Comparison of ENCODE assay signal across 10 cellular contexts in genomic region chr16:75506567-75506966, GRCh38. TPM values are rescaled to one million over a fixed set of nuclear protein-coding genes. Genes with fewer than 3 reads are reported as not detected.
A peak's percentile ranks its signal among the peaks of the same experiment; 100 is the strongest.
DNase-seq lines count a peak whose midpoint lies in the region; ATAC-seq and TF ChIP-seq lines count a peak whose summit lies in the region.
"Had no signal": no experiment of that assay in that cellular context is flagged by ENCODE, and none has a peak within 500 bp of the region (broad histone marks: within the 10 kb centered on the region; RNA-seq: fewer than 3 reads in every experiment).

No MANE protein-coding gene starts in this region.

- no peaks in the 10 kb centered on the region for H3K36me3 Mint-ChIP-seq in dendritic cell treated with granulocyte-macrophage colony-stimulating factor and Interleukin-4, amounts not matched to agents 40 ng/mL and 50 ng/mL, for 4 days (ENCODE audit: low read depth)
- no peaks in the 10 kb centered on the region for H3K36me3 Mint-ChIP-seq in activated T-cell treated with anti-CD3 and anti-CD28 coated beads, Interleukin-2, amount 50 U/mL, for 4 hours (ENCODE audit: insufficient read depth)

- DNase-seq in AG10803 (ENCODE audit: low read depth): peak; percentile 91
- DNase-seq in NCI-H226: peak; percentile 78
- DNase-seq in medulla oblongata (ENCODE audit: extremely low spot score): peak; percentile 34
- DNase-seq in activated CD8-positive, alpha-beta memory T cell treated with anti-CD3 and anti-CD28 coated beads, Interleukin-2, amount 50 U/mL, for 48 hours: no peak
- no peak for DNase-seq in HK-2 (ENCODE audit: unreplicated experiment)
- DNase-seq in activated T-cell treated with anti-CD3 and anti-CD28 coated beads, Interleukin-2, amount 50 U/mL, for 4 hours: no peak
- DNase-seq in NCI-H1092 (lab: John Stamatoyannopoulos, UW): no peak
- DNase-seq: retina had no signal

- H3K9me3 Mint-ChIP-seq in dendritic cell treated with granulocyte-macrophage colony-stimulating factor and Interleukin-4, amounts not matched to agents 40 ng/mL and 50 ng/mL, for 4 days: no peaks in the 10 kb centered on the region
- H3K9me3 Mint-ChIP-seq in activated T-cell treated with anti-CD3 and anti-CD28 coated beads, Interleukin-2, amount 50 U/mL, for 4 hours: no peaks in the 10 kb centered on the region

- intact Hi-C loops in dendritic cell treated with granulocyte-macrophage colony-stimulating factor and Interleukin-4, amounts not matched to agents 40 ng/mL and 50 ng/mL, for 4 days (cut with micrococcal nuclease): no loop called here

- peak overlapping the region; percentile 71 for H3K27ac Mint-ChIP-seq in dendritic cell treated with granulocyte-macrophage colony-stimulating factor and Interleukin-4, amounts not matched to agents 40 ng/mL and 50 ng/mL, for 4 days

- H3K4me1 Mint-ChIP-seq in dendritic cell treated with granulocyte-macrophage colony-stimulating factor and Interleukin-4, amounts not matched to agents 40 ng/mL and 50 ng/mL, for 4 days (ENCODE audit: low read depth): peaks cover 13% of the 10 kb centered on the region
- H3K4me1 Mint-ChIP-seq in activated T-cell treated with anti-CD3 and anti-CD28 coated beads, Interleukin-2, amount 50 U/mL, for 4 hours (ENCODE audit: low read depth): no peaks in the 10 kb centered on the region

- H3K4me3 ChIP-seq in AG10803 (ENCODE audit: low read length): no peak overlapping the region
- H3K4me3 ChIP-seq: suprapubic skin had no signal

- H3K4me3 Mint-ChIP-seq in dendritic cell treated with granulocyte-macrophage colony-stimulating factor and Interleukin-4, amounts not matched to agents 40 ng/mL and 50 ng/mL, for 4 days: peak overlapping the region; percentile 32
- H3K4me3 Mint-ChIP-seq in activated T-cell treated with anti-CD3 and anti-CD28 coated beads, Interleukin-2, amount 50 U/mL, for 4 hours: no peak overlapping the region

- TF ChIP-seq CTCF in AG10803 (conservative IDR thresholded peaks at IDR 0.05; ENCODE audit: low read length): no peak

- H3K27me3 Mint-ChIP-seq in dendritic cell treated with granulocyte-macrophage colony-stimulating factor and Interleukin-4, amounts not matched to agents 40 ng/mL and 50 ng/mL, for 4 days: peaks cover 4% of the 10 kb centered on the region
- peaks cover 4% of the 10 kb centered on the region for H3K27me3 Mint-ChIP-seq in activated T-cell treated with anti-CD3 and anti-CD28 coated beads, Interleukin-2, amount 50 U/mL, for 4 hours (ENCODE audit: low read depth)

- no peak for ATAC-seq in activated T-cell treated with anti-CD3 and anti-CD28 coated beads, Interleukin-2, amount 50 U/mL, for 4 hours

RNA-seq across cellular contexts. Expression of gene CHST6, which starts 11.3 kb away (rescaled TPM):
- not detected for total RNA-seq in activated T-cell treated with anti-CD3 and anti-CD28 coated beads, Interleukin-2, amount 50 U/mL, for 4 hours

RNA-seq across cellular contexts. Expression of gene CHST5, which starts 29.3 kb away (rescaled TPM):
- total RNA-seq in activated T-cell treated with anti-CD3 and anti-CD28 coated beads, Interleukin-2, amount 50 U/mL, for 4 hours: under 1 TPM; 0.10 to 0.71 (median 0.16) TPM

RNA-seq across cellular contexts. Expression of gene TMEM170A, which starts 42.1 kb away (rescaled TPM):
- total RNA-seq in activated T-cell treated with anti-CD3 and anti-CD28 coated beads, Interleukin-2, amount 50 U/mL, for 4 hours: 10 to 100 TPM; 45.3 to 49.1 (median 45.9) TPM

RNA-seq across cellular contexts. Expression of gene TMEM231, which starts 49.5 kb away (rescaled TPM):
- 1 to 10 TPM; 3.9 to 6.1 (median 4.1) TPM for total RNA-seq in activated T-cell treated with anti-CD3 and anti-CD28 coated beads, Interleukin-2, amount 50 U/mL, for 4 hours

RNA-seq across cellular contexts. Expression of gene GABARAPL2, which starts 59.6 kb away (rescaled TPM):
- 10 to 100 TPM; 51.2 to 56.0 (median 53.7) TPM for total RNA-seq in activated T-cell treated with anti-CD3 and anti-CD28 coated beads, Interleukin-2, amount 50 U/mL, for 4 hours

Comparison
In these comparisons a context has a peak if more than half of its experiments do, and no peak if none do; other contexts are left out.
1. DNase-seq: peak in AG10803 (single experiment), NCI-H226 (single experiment) and medulla oblongata (single experiment); none in activated CD8-positive, alpha-beta memory T cell treated with anti-CD3 and anti-CD28 coated beads, Interleukin-2, amount 50 U/mL, for 48 hours (single experiment), HK-2 (single experiment), activated T-cell treated with anti-CD3 and anti-CD28 coated beads, Interleukin-2, amount 50 U/mL, for 4 hours (single experiment) and NCI-H1092 (single experiment).